1 cellular context compared by ENCODE assay signal in genomic region chr9:125706661-125707539, GRCh38.
TF ChIP-seq lines count a peak whose summit lies in the region.

Gene MAPKAP1, minus strand, starts transcription at chr9:125707208. Its CDS starts 34,634 bp downstream, at chr9:125672574.

TF ChIP-seq in GM12878, 131 proteins besides CTCF, POLR2A, EP300 and RAD21 (continued from another document):
- TF ChIP-seq PAX8 (IDR thresholded peaks at IDR 0.05) = no peak
- TF ChIP-seq SIX5 (IDR thresholded peaks at IDR 0.05; ENCODE audit: low read depth, low read length, severe bottlenecking) = peak; percentile 35
- no peak for TF ChIP-seq NFIC (IDR thresholded peaks at IDR 0.05; ENCODE audit: low read depth, low read length)
- no peak for TF ChIP-seq MYB (IDR thresholded peaks at IDR 0.05; ENCODE audit: borderline replicate concordance, low read depth, low read length)
- TF ChIP-seq MYC (IDR thresholded peaks at IDR 0.05; ENCODE audit: insufficient read depth, insufficient read length, insufficient replicate concordance, low read length, severe bottlenecking) = no peak
- no peak for TF ChIP-seq ETV6 (conservative IDR thresholded peaks at IDR 0.05 in 1 of 2, IDR thresholded peaks at IDR 0.05 in 1 of 2; ENCODE audit: borderline replicate concordance in 1 of 2, low read depth in 1 of 2)
- TF ChIP-seq, protein P1, sequence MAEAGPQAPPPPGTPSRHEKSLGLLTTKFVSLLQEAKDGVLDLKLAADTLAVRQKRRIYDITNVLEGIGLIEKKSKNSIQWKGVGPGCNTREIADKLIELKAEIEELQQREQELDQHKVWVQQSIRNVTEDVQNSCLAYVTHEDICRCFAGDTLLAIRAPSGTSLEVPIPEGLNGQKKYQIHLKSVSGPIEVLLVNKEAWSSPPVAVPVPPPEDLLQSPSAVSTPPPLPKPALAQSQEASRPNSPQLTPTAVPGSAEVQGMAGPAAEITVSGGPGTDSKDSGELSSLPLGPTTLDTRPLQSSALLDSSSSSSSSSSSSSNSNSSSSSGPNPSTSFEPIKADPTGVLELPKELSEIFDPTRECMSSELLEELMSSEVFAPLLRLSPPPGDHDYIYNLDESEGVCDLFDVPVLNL (IDR thresholded peaks at IDR 0.05; ENCODE audit: low read depth, low read length) = no peak
- TF ChIP-seq YY1 (IDR thresholded peaks at IDR 0.05; ENCODE audit: low read depth, low read length) = peak; percentile 75
- no peak for TF ChIP-seq CBX5 (IDR thresholded peaks at IDR 0.05; ENCODE audit: low read depth)
- TF ChIP-seq RCOR1 (conservative IDR thresholded peaks at IDR 0.05; ENCODE audit: low read depth, low read length) = 0 out of 2 replicates have a peak, but pooled peaks have one; percentile 50
TF ChIP-seq in GM12878: peak in this region for 49.
